22 cellular contexts compared by ENCODE assay signal in the genomic region with DNA sequence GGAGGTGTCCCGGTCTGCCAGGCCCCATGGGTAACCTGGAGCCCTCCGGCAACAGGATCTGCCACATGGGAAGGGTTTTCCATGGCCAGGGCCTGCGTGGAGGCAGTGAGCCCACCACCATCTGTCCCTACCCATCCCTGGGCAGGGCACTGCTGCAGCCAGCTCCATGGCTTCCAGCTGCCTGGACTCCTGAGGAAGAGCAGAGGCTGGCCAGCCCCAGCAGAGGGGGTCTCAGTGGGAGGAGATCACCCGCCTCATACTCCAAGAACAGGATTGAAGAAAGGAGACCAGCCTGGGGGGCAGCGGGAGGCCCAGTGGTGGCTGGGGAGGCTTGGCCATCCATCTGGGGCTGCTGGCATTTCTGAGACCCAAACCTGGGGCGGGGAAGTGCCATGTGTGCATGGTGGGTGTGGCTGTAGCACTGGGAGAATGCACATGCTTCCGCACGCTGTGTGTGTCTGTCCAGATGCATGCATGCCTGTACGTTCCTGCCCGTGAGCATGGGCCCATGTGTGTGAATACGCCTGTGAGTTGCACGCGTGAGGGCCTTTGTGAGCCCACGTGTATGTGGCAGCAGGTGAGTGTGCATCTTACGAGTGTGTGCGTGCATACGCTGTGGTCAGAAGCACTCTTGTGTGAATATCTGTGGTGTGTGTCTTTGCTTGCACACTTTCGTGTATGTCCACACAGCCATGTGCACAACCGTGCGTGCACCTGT.
"Had no signal": no experiment of that assay in that cellular context is flagged by ENCODE, and none has a peak within 500 bp of the region (broad histone marks: within the 10 kb centered on the region; RNA-seq: fewer than 3 reads in every experiment).

No MANE protein-coding gene starts in this region.

- H3K4me3 ChIP-seq: ascending aorta, breast epithelium, esophagus muscularis mucosa, heart right ventricle, lung, psoas muscle, testis, upper lobe of left lung had no signal

- H3K36me3 ChIP-seq: ascending aorta, breast epithelium, esophagus muscularis mucosa, heart right ventricle, upper lobe of left lung had no signal

- H3K4me1 Mint-ChIP-seq: activated CD4-positive, alpha-beta T cell treated with anti-CD3 and anti-CD28 coated beads for 36 hours; activated CD8-positive, alpha-beta memory T cell treated with anti-CD3 and anti-CD28 coated beads, Interleukin-2, amount 10 ng/mL, durations not matched to agents 7 days and 5 days; activated naive CD8-positive, alpha-beta T cell treated with anti-CD3 and anti-CD28 coated beads, Interleukin-2, amount 50 U/mL, for 24 hours; stimulated activated memory B cell treated with anti-CD40 and anti-IgM and Interleukin-4, amounts not matched to agents 10 μg/mL and 1 μg/mL and 100 μg/mL, for 72 hours had no signal

- H3K36me3 Mint-ChIP-seq: activated CD4-positive, alpha-beta memory T cell treated with anti-CD3 and anti-CD28 coated beads for 36 hours; activated CD8-positive, alpha-beta memory T cell treated with anti-CD3 and anti-CD28 coated beads, Interleukin-2, amount 10 ng/mL, durations not matched to agents 7 days and 5 days; immature natural killer cell; stimulated activated memory B cell treated with anti-CD40 and anti-IgM and Interleukin-4, amounts not matched to agents 10 μg/mL and 1 μg/mL and 100 μg/mL, for 72 hours had no signal

- H3K27me3 ChIP-seq: ascending aorta, breast epithelium, testis had no signal

- H3K9me3 ChIP-seq: ascending aorta, breast epithelium, esophagus muscularis mucosa, heart right ventricle, psoas muscle, testis, upper lobe of left lung had no signal

- DNase-seq: activated CD4-positive, alpha-beta memory T cell treated with anti-CD3 and anti-CD28 coated beads for 36 hours; activated CD8-positive, alpha-beta memory T cell treated with anti-CD3 and anti-CD28 coated beads, Interleukin-2, amount 10 ng/mL, durations not matched to agents 7 days and 5 days; activated naive CD4-positive, alpha-beta T cell treated with anti-CD3 and anti-CD28 coated beads for 36 hours; activated naive CD8-positive, alpha-beta T cell treated with anti-CD3 and anti-CD28 coated beads, Interleukin-2, amount 50 U/mL, for 24 hours; activated T-cell treated with anti-CD3 and anti-CD28 coated beads, Interleukin-2, amount 50 U/mL, for 4 hours; effector CD8-positive, alpha-beta T cell; heart right ventricle; immature natural killer cell; nephron progenitor cell; stimulated activated CD4-positive, alpha-beta T cell treated with anti-CD3 and anti-CD28 coated beads, Interleukin-4, amount 100 ng/mL, for 4 hours; testis; upper lobe of left lung had no signal

- H3K27ac ChIP-seq: ascending aorta, breast epithelium, esophagus muscularis mucosa, heart right ventricle, psoas muscle, testis, upper lobe of left lung had no signal

- H3K4me1 ChIP-seq: ascending aorta, breast epithelium, esophagus muscularis mucosa, heart right ventricle, psoas muscle, testis, upper lobe of left lung had no signal

- H3K9me3 Mint-ChIP-seq: activated CD4-positive, alpha-beta memory T cell treated with anti-CD3 and anti-CD28 coated beads for 36 hours; activated naive CD4-positive, alpha-beta T cell treated with anti-CD3 and anti-CD28 coated beads for 36 hours; activated naive CD8-positive, alpha-beta T cell treated with anti-CD3 and anti-CD28 coated beads, Interleukin-2, amount 50 U/mL, for 24 hours; activated T-cell treated with anti-CD3 and anti-CD28 coated beads, Interleukin-2, amount 50 U/mL, for 4 hours; dendritic cell treated with granulocyte-macrophage colony-stimulating factor and Interleukin-4, amounts not matched to agents 40 ng/mL and 50 ng/mL, for 4 days; immature natural killer cell; nephron progenitor cell; stimulated activated memory B cell treated with anti-CD40 and anti-IgM and Interleukin-4, amounts not matched to agents 10 μg/mL and 1 μg/mL and 100 μg/mL, for 72 hours; T-helper 2 cell treated with Interferon-gamma antibody and Interleukin-4, amounts not matched to agents 5 μg/mL and 100 μg/mL, for 36 hours had no signal

- H3K4me3 Mint-ChIP-seq: activated CD4-positive, alpha-beta memory T cell treated with anti-CD3 and anti-CD28 coated beads for 36 hours; activated CD4-positive, alpha-beta T cell treated with anti-CD3 and anti-CD28 coated beads for 36 hours; activated CD8-positive, alpha-beta memory T cell treated with anti-CD3 and anti-CD28 coated beads, Interleukin-2, amount 10 ng/mL, durations not matched to agents 7 days and 5 days; activated naive CD4-positive, alpha-beta T cell treated with anti-CD3 and anti-CD28 coated beads for 36 hours; activated naive CD8-positive, alpha-beta T cell treated with anti-CD3 and anti-CD28 coated beads, Interleukin-2, amount 50 U/mL, for 24 hours; activated T-cell treated with anti-CD3 and anti-CD28 coated beads, Interleukin-2, amount 50 U/mL, for 4 hours; dendritic cell treated with granulocyte-macrophage colony-stimulating factor and Interleukin-4, amounts not matched to agents 40 ng/mL and 50 ng/mL, for 4 days; immature natural killer cell; nephron progenitor cell; stimulated activated memory B cell treated with anti-CD40 and anti-IgM and Interleukin-4, amounts not matched to agents 10 μg/mL and 1 μg/mL and 100 μg/mL, for 72 hours; T-helper 2 cell treated with Interferon-gamma antibody and Interleukin-4, amounts not matched to agents 5 μg/mL and 100 μg/mL, for 36 hours had no signal

- ATAC-seq: activated CD4-positive, alpha-beta T cell treated with anti-CD3 and anti-CD28 coated beads for 36 hours; activated CD8-positive, alpha-beta memory T cell treated with anti-CD3 and anti-CD28 coated beads, Interleukin-2, amount 10 ng/mL, durations not matched to agents 7 days and 5 days; activated naive CD8-positive, alpha-beta T cell treated with anti-CD3 and anti-CD28 coated beads, Interleukin-2, amount 50 U/mL, for 24 hours; activated T-cell treated with anti-CD3 and anti-CD28 coated beads, Interleukin-2, amount 50 U/mL, for 4 hours; heart right ventricle; psoas muscle; sciatic nerve had no signal

- H3K27ac Mint-ChIP-seq: activated CD4-positive, alpha-beta memory T cell treated with anti-CD3 and anti-CD28 coated beads for 36 hours; activated CD4-positive, alpha-beta T cell treated with anti-CD3 and anti-CD28 coated beads for 36 hours; activated CD8-positive, alpha-beta memory T cell treated with anti-CD3 and anti-CD28 coated beads, Interleukin-2, amount 10 ng/mL, durations not matched to agents 7 days and 5 days; activated naive CD4-positive, alpha-beta T cell treated with anti-CD3 and anti-CD28 coated beads for 36 hours; activated naive CD8-positive, alpha-beta T cell treated with anti-CD3 and anti-CD28 coated beads, Interleukin-2, amount 50 U/mL, for 24 hours; dendritic cell treated with granulocyte-macrophage colony-stimulating factor and Interleukin-4, amounts not matched to agents 40 ng/mL and 50 ng/mL, for 4 days; immature natural killer cell; nephron progenitor cell; stimulated activated memory B cell treated with anti-CD40 and anti-IgM and Interleukin-4, amounts not matched to agents 10 μg/mL and 1 μg/mL and 100 μg/mL, for 72 hours; T-helper 2 cell treated with Interferon-gamma antibody and Interleukin-4, amounts not matched to agents 5 μg/mL and 100 μg/mL, for 36 hours had no signal
